In genomic region chr16:28524544-28525179, GRCh38 we compare ENCODE assay signal across 1 cellular context.
TF ChIP-seq lines count a peak whose summit lies in the region.

No MANE protein-coding gene starts in this region.

TF ChIP-seq in GM23338, 12 proteins besides CTCF, POLR2A, EP300 and RAD21 (continued from another document):
- no peak for TF ChIP-seq ETS1 (IDR thresholded peaks at IDR 0.05)
- TF ChIP-seq ZNF462 (CRISPR knock-in tag; IDR thresholded peaks at IDR 0.05), result no peak
- no peak for TF ChIP-seq STAT1 (IDR thresholded peaks at IDR 0.05; ENCODE audit: unreplicated experiment)
- no peak for TF ChIP-seq CREB1 (CRISPR knock-in tag; IDR thresholded peaks at IDR 0.05; ENCODE audit: low read depth)
- TF ChIP-seq ZNF331 (CRISPR knock-in tag; IDR thresholded peaks at IDR 0.05; ENCODE audit: low read depth), result no peak
- TF ChIP-seq NANOG (IDR thresholded peaks at IDR 0.05; ENCODE audit: borderline replicate concordance), result no peak
